8 cellular contexts compared by ENCODE assay signal in genomic region chr1:6200188-6200809, GRCh38. TPM values are rescaled to one million over a fixed set of nuclear protein-coding genes. Genes with fewer than 3 reads are reported as not detected.
DNase-seq lines count a peak whose midpoint lies in the region; ATAC-seq, FAIRE-seq and TF ChIP-seq lines count a peak whose summit lies in the region.
"Had no signal": no experiment of that assay in that cellular context is flagged by ENCODE, and none has a peak within 500 bp of the region (broad histone marks: within the 10 kb centered on the region; RNA-seq: fewer than 3 reads in every experiment).

No MANE protein-coding gene starts in this region.

- no peak for TF ChIP-seq CTCF in glutamatergic neuron (IDR thresholded peaks at IDR 0.05; ENCODE audit: partially characterized antibody, unreplicated experiment)

- H3K27me3 ChIP-seq in HUES48 (ENCODE audit: control insufficient read depth, insufficient read depth, low read length): no peaks in the 10 kb centered on the region

- ATAC-seq in stimulated activated memory B cell treated with anti-CD40 and anti-IgM and Interleukin-4, amounts not matched to agents 10 μg/mL and 1 μg/mL and 100 μg/mL, for 72 hours: no peak

- DNase-seq in UCSD-AML1 (lab: John Stamatoyannopoulos, UW; ENCODE audit: unreplicated experiment) (peak; percentile 47), glutamatergic neuron (no peak), urothelium cell line (ENCODE audit: low spot score) (no peak), NCI-H226 (no peak), NCI-H2107 (lab: John Stamatoyannopoulos, UW) (no peak)

- H3K36me3 ChIP-seq in HUES48 (ENCODE audit: control insufficient read depth, insufficient read depth, low read length): peaks cover 28% of the 10 kb centered on the region

- peaks cover 24% of the 10 kb centered on the region for H3K4me1 Mint-ChIP-seq in glutamatergic neuron (ENCODE audit: low read depth, unreplicated experiment)
- H3K4me1 Mint-ChIP-seq in stimulated activated memory B cell treated with anti-CD40 and anti-IgM and Interleukin-4, amounts not matched to agents 10 μg/mL and 1 μg/mL and 100 μg/mL, for 72 hours: peaks cover 59% of the 10 kb centered on the region

- no peaks in the 10 kb centered on the region for H3K36me3 Mint-ChIP-seq in glutamatergic neuron (ENCODE audit: unreplicated experiment)
- H3K36me3 Mint-ChIP-seq in stimulated activated memory B cell treated with anti-CD40 and anti-IgM and Interleukin-4, amounts not matched to agents 10 μg/mL and 1 μg/mL and 100 μg/mL, for 72 hours: peaks cover 26% of the 10 kb centered on the region

- H3K27ac ChIP-seq in HUES48 (ENCODE audit: low read depth, low read length): peak overlapping the region; percentile 91

- peak overlapping the region; percentile 89 for H3K4me3 ChIP-seq in HUES48 (ENCODE audit: low read depth, low read length)

- H3K4me3 Mint-ChIP-seq in glutamatergic neuron (ENCODE audit: unreplicated experiment): peak overlapping the region; percentile 81
- H3K4me3 Mint-ChIP-seq in stimulated activated memory B cell treated with anti-CD40 and anti-IgM and Interleukin-4, amounts not matched to agents 10 μg/mL and 1 μg/mL and 100 μg/mL, for 72 hours: peak overlapping the region; percentile 86

- FAIRE-seq in urothelium cell line (lab: Jason Lieb, UNC): no peak

- peaks cover 5% of the 10 kb centered on the region for H3K9me3 Mint-ChIP-seq in glutamatergic neuron (ENCODE audit: unreplicated experiment)
- no peaks in the 10 kb centered on the region for H3K9me3 Mint-ChIP-seq in stimulated activated memory B cell treated with anti-CD40 and anti-IgM and Interleukin-4, amounts not matched to agents 10 μg/mL and 1 μg/mL and 100 μg/mL, for 72 hours

- H3K9ac ChIP-seq in HUES48 (ENCODE audit: low read depth, low read length): peak overlapping the region; percentile 97

- no peaks in the 10 kb centered on the region for H3K27me3 Mint-ChIP-seq in glutamatergic neuron (ENCODE audit: unreplicated experiment)
- no peaks in the 10 kb centered on the region for H3K27me3 Mint-ChIP-seq in stimulated activated memory B cell treated with anti-CD40 and anti-IgM and Interleukin-4, amounts not matched to agents 10 μg/mL and 1 μg/mL and 100 μg/mL, for 72 hours

- peaks cover 21% of the 10 kb centered on the region for H3K4me1 ChIP-seq in HUES48 (ENCODE audit: control insufficient read depth, insufficient read depth, low read length)

- H3K27ac Mint-ChIP-seq in glutamatergic neuron (ENCODE audit: unreplicated experiment): peak overlapping the region; percentile 97
- peak overlapping the region; percentile 93 for H3K27ac Mint-ChIP-seq in stimulated activated memory B cell treated with anti-CD40 and anti-IgM and Interleukin-4, amounts not matched to agents 10 μg/mL and 1 μg/mL and 100 μg/mL, for 72 hours

- no peaks in the 10 kb centered on the region for H3K9me3 ChIP-seq in HUES48 (ENCODE audit: control insufficient read depth, insufficient read depth, low read length)

RNA-seq across cellular contexts. Expression of gene RPL22, which starts 0.9 kb away (rescaled TPM):
- 275 TPM for total RNA-seq in glutamatergic neuron (ENCODE audit: unreplicated experiment)

RNA-seq across cellular contexts. Expression of gene RNF207, which starts 5.6 kb away (rescaled TPM):
- total RNA-seq in glutamatergic neuron (ENCODE audit: unreplicated experiment): 5.6 TPM

RNA-seq across cellular contexts. Expression of gene CHD5, which starts 20.2 kb away (rescaled TPM):
- 0.96 TPM for total RNA-seq in glutamatergic neuron (ENCODE audit: unreplicated experiment)

RNA-seq across cellular contexts. Expression of gene ICMT, which starts 35.5 kb away (rescaled TPM):
- total RNA-seq in glutamatergic neuron (ENCODE audit: unreplicated experiment): 55.5 TPM

RNA-seq across cellular contexts. Expression of gene HES3, which starts 43.7 kb away (rescaled TPM):
- 0.66 TPM for total RNA-seq in glutamatergic neuron (ENCODE audit: unreplicated experiment)
- total RNA-seq: T-helper 2 cell treated with Interferon-gamma antibody and Interleukin-4, amounts not matched to agents 100 ng/mL and 5 ng/mL, for 36 hours had no signal
